14 cellular contexts compared by ENCODE assay signal in genomic region chr11:73577496-73577917, GRCh38. TPM values are rescaled to one million over a fixed set of nuclear protein-coding genes. Genes with fewer than 3 reads are reported as not detected.
DNase-seq lines count a peak whose midpoint lies in the region; ATAC-seq and TF ChIP-seq lines count a peak whose summit lies in the region.
"Had no signal": no experiment of that assay in that cellular context is flagged by ENCODE, and none has a peak within 500 bp of the region (broad histone marks: within the 10 kb centered on the region; RNA-seq: fewer than 3 reads in every experiment).

No MANE protein-coding gene starts in this region.

- no peaks in the 10 kb centered on the region for H3K9me3 Mint-ChIP-seq in CD8-positive, alpha-beta T cell
- no peaks in the 10 kb centered on the region for H3K9me3 Mint-ChIP-seq in activated CD8-positive, alpha-beta T cell treated with anti-CD3 and anti-CD28 coated beads for 36 hours

- H3K4me3 Mint-ChIP-seq in CD8-positive, alpha-beta T cell, result no peak overlapping the region
- no peak overlapping the region for H3K4me3 Mint-ChIP-seq in activated CD8-positive, alpha-beta T cell treated with anti-CD3 and anti-CD28 coated beads for 36 hours
- H3K4me3 Mint-ChIP-seq: nephron had no signal

- H3K4me1 Mint-ChIP-seq in CD8-positive, alpha-beta T cell (ENCODE audit: low read depth), result peaks cover 28% of the 10 kb centered on the region
- peaks cover 29% of the 10 kb centered on the region for H3K4me1 Mint-ChIP-seq in activated CD8-positive, alpha-beta T cell treated with anti-CD3 and anti-CD28 coated beads for 36 hours (ENCODE audit: low read depth)

- H3K4me1 ChIP-seq in CD8-positive, alpha-beta T cell (ENCODE audit: insufficient read depth, low read length), result no peaks in the 10 kb centered on the region
- no peaks in the 10 kb centered on the region for H3K4me1 ChIP-seq in lower lobe of right lung

- CTCF ChIA-PET in CD8-positive, alpha-beta T cell (lab: Charles Lee), result interaction anchor here (0.7 to 1.1 kb wide), 2 partner anchors 10 to 78 kb away, joined by 3 read pairs; no protein-coding TSS in a partner anchor
- CTCF ChIA-PET in activated CD8-positive, alpha-beta T cell treated with anti-CD3 and anti-CD28 coated beads for 36 hours (lab: Charles Lee), result interaction anchor here (0.8 to 2.2 kb wide), 4 partner anchors 28 to 177 kb away, joined by 3 to 8 read pairs (median 6); no protein-coding TSS in a partner anchor

- H3K4me3 ChIP-seq in CD8-positive, alpha-beta T cell (ENCODE audit: low read depth, low read length), result no peak overlapping the region
- H3K4me3 ChIP-seq in GM12865 (ENCODE audit: low read depth, low read length) (no peak overlapping the region), foreskin fibroblast (ENCODE audit: low read depth in 1 of 2, low read length in 2 of 2) (no peak overlapping the region), lower lobe of right lung (no peak overlapping the region)
- H3K4me3 ChIP-seq: heart left ventricle, SJSA1, thyroid gland had no signal

- peak overlapping the region; percentile 12 for H3K27ac Mint-ChIP-seq in CD8-positive, alpha-beta T cell
- no peak overlapping the region for H3K27ac Mint-ChIP-seq in activated CD8-positive, alpha-beta T cell treated with anti-CD3 and anti-CD28 coated beads for 36 hours

- ATAC-seq in CD8-positive, alpha-beta T cell, result peak; percentile 59
- peak; percentile 83 for ATAC-seq in activated CD8-positive, alpha-beta T cell treated with anti-CD3 and anti-CD28 coated beads for 36 hours
- ATAC-seq in lower lobe of right lung, result no peak
- ATAC-seq: heart left ventricle, left lobe of liver, sciatic nerve had no signal

- no peak for TF ChIP-seq CTCF in CD8-positive, alpha-beta T cell (IDR thresholded peaks at IDR 0.05)
- TF ChIP-seq CTCF in GM12865 (IDR thresholded peaks at IDR 0.05; ENCODE audit: insufficient read depth, low read depth, low read length, missing control alignments) (no peak), foreskin fibroblast (IDR thresholded peaks at IDR 0.05; ENCODE audit: low read depth, low read length) (no peak), lower lobe of right lung (IDR thresholded peaks at IDR 0.05) (no peak)
- TF ChIP-seq CTCF in activated CD8-positive, alpha-beta T cell treated with anti-CD3 and anti-CD28 coated beads for 36 hours (IDR thresholded peaks at IDR 0.05), result no peak

- DNase-seq in CD8-positive, alpha-beta T cell, result no peak
- DNase-seq in GM12865 (ENCODE audit: low read depth) (peak; percentile 29), foreskin fibroblast (peak; percentile 72 to 84), 8988T (no peak), NCI-H2029 (lab: John Stamatoyannopoulos, UW) (no peak), lower lobe of right lung (no peak)
- no peak for DNase-seq in activated CD8-positive, alpha-beta T cell treated with anti-CD3 and anti-CD28 coated beads for 36 hours
- DNase-seq: DMS153, heart left ventricle, thyroid gland had no signal

- H3K27me3 Mint-ChIP-seq in CD8-positive, alpha-beta T cell (ENCODE audit: low read depth), result no peaks in the 10 kb centered on the region
- H3K27me3 Mint-ChIP-seq in activated CD8-positive, alpha-beta T cell treated with anti-CD3 and anti-CD28 coated beads for 36 hours, result no peaks in the 10 kb centered on the region

- intact Hi-C loops in CD8-positive, alpha-beta T cell (cut with DNase I, micrococcal nuclease), result no loop called here
- intact Hi-C loops in activated CD8-positive, alpha-beta T cell treated with anti-CD3 and anti-CD28 coated beads for 36 hours (cut with micrococcal nuclease), result no loop called here
- intact Hi-C loops in lower lobe of right lung (cut with DNase I), result no loop called here

- no peaks in the 10 kb centered on the region for H3K27me3 ChIP-seq in CD8-positive, alpha-beta T cell (ENCODE audit: insufficient read depth, low read length)
- no peaks in the 10 kb centered on the region for H3K27me3 ChIP-seq in lower lobe of right lung (ENCODE audit: low read depth)
- H3K27me3 ChIP-seq: heart left ventricle, SJSA1, thyroid gland had no signal

- H3K9me3 ChIP-seq in CD8-positive, alpha-beta T cell (ENCODE audit: low read length), result no peaks in the 10 kb centered on the region
- H3K9me3 ChIP-seq in lower lobe of right lung, result no peaks in the 10 kb centered on the region
- H3K9me3 ChIP-seq: heart left ventricle, SJSA1, thyroid gland had no signal

- H3K36me3 Mint-ChIP-seq in CD8-positive, alpha-beta T cell, result peaks cover 21% of the 10 kb centered on the region
- peaks cover 5% of the 10 kb centered on the region for H3K36me3 Mint-ChIP-seq in activated CD8-positive, alpha-beta T cell treated with anti-CD3 and anti-CD28 coated beads for 36 hours (ENCODE audit: low read depth)

- H3K36me3 ChIP-seq in CD8-positive, alpha-beta T cell (ENCODE audit: insufficient read depth, low read length), result no peaks in the 10 kb centered on the region
- peaks cover 4% of the 10 kb centered on the region for H3K36me3 ChIP-seq in lower lobe of right lung
- H3K36me3 ChIP-seq: SJSA1, thyroid gland had no signal

- POLR2A ChIA-PET in CD8-positive, alpha-beta T cell (lab: Charles Lee), result interaction anchor here (0.6 kb wide), 1 partner anchor 51 kb away, joined by 5 read pairs; no protein-coding TSS in a partner anchor
- POLR2A ChIA-PET in activated CD8-positive, alpha-beta T cell treated with anti-CD3 and anti-CD28 coated beads for 36 hours (lab: Charles Lee), result no interaction called here

- H3K27ac ChIP-seq in CD8-positive, alpha-beta T cell (ENCODE audit: low read depth, low read length), result no peak overlapping the region
- H3K27ac ChIP-seq in lower lobe of right lung, result no peak overlapping the region
- H3K27ac ChIP-seq: heart left ventricle, SJSA1, thyroid gland had no signal

RNA-seq across cellular contexts. Expression of gene FAM168A, which starts 20.4 kb away (rescaled TPM):
- 10 to 100 TPM; 18.4 to 18.8 TPM for total RNA-seq in CD8-positive, alpha-beta T cell
- 10 to 100 TPM; 13.0 to 14.2 TPM for total RNA-seq in activated CD8-positive, alpha-beta T cell treated with anti-CD3 and anti-CD28 coated beads for 36 hours
- 31.0 TPM for total RNA-seq in lower lobe of right lung

Comparison
In these comparisons a context has a peak if more than half of its experiments do, and no peak if none do; other contexts are left out.
1. ATAC-seq: peak in CD8-positive, alpha-beta T cell (single experiment) and activated CD8-positive, alpha-beta T cell treated with anti-CD3 and anti-CD28 coated beads for 36 hours (single experiment); none in lower lobe of right lung (0 of 2).
2. DNase-seq: peak in GM12865 (single experiment) and foreskin fibroblast (2 of 2); none in CD8-positive, alpha-beta T cell (0 of 7), activated CD8-positive, alpha-beta T cell treated with anti-CD3 and anti-CD28 coated beads for 36 hours (single experiment), 8988T (single experiment), NCI-H2029 (single experiment) and lower lobe of right lung (single experiment).